Comparison of ENCODE assay signal across 35 cellular contexts in genomic region chr17:58262149-58262548, GRCh38. TPM values are rescaled to one million over a fixed set of nuclear protein-coding genes. Genes with fewer than 3 reads are reported as not detected.
"Had no signal": no experiment of that assay in that cellular context is flagged by ENCODE, and none has a peak within 500 bp of the region (broad histone marks: within the 10 kb centered on the region; RNA-seq: fewer than 3 reads in every experiment).

No MANE protein-coding gene starts in this region.

- H3K9me3 ChIP-seq: adrenal gland, body of pancreas, gastrocnemius medialis had no signal

- H3K27ac ChIP-seq: adrenal gland, body of pancreas, foreskin keratinocyte, gastrocnemius medialis, WERI-Rb-1 had no signal

- H3K4me3 Mint-ChIP-seq: activated B cell treated with CpG ODN at 0.5 μM for 24 hours; activated CD8-positive, alpha-beta T cell treated with anti-CD3 and anti-CD28 coated beads for 36 hours; activated naive CD4-positive, alpha-beta T cell treated with anti-CD3 and anti-CD28 coated beads for 36 hours; activated naive CD4-positive, alpha-beta T cell treated with anti-CD3 and anti-CD28 coated beads, Interleukin-2, amount 50 U/mL, for 24 hours; activated naive CD8-positive, alpha-beta T cell treated with anti-CD3 and anti-CD28 coated beads for 36 hours; activated naive CD8-positive, alpha-beta T cell treated with anti-CD3 and anti-CD28 coated beads, Interleukin-2, amount 50 U/mL, for 24 hours; activated T-helper 1 cell treated with anti-CD3 and anti-CD28 coated beads, Interleukin-12 subunit alpha, Interleukin-12 subunit beta, Interleukin-2, Interleukin-4 antibody, amounts not matched to agents 30 ng/mL and 10 ng/mL and 1 ng/mL, durations not matched to agents 14 hours and 24 hours and 36 hours; T-helper 17 cell; T-helper 2 cell treated with Interferon-gamma antibody and Interleukin-4, amounts not matched to agents 5 μg/mL and 100 μg/mL, for 36 hours had no signal

- H3K27me3 ChIP-seq: body of pancreas had no signal

- DNase-seq: activated B cell treated with CpG ODN at 0.5 μM for 24 hours; activated CD4-positive, alpha-beta T cell treated with anti-CD3 and anti-CD28 coated beads for 48 hours; activated CD4-positive, alpha-beta T cell treated with anti-CD3 and anti-CD28 coated beads, Interleukin-2, amount 50 U/mL, for 1 hour; activated CD4-positive, alpha-beta T cell treated with anti-CD3 and anti-CD28 coated beads, Interleukin-2, amount 50 U/mL, for 48 hours; activated CD8-positive, alpha-beta T cell treated with anti-CD3 and anti-CD28 coated beads for 36 hours; activated effector memory CD4-positive, alpha-beta T cell treated with anti-CD3 and anti-CD28 coated beads, Interleukin-2, amount 50 U/mL, for 16 hours; activated naive CD4-positive, alpha-beta T cell treated with anti-CD3 and anti-CD28 coated beads for 36 hours; activated naive CD8-positive, alpha-beta T cell treated with anti-CD3 and anti-CD28 coated beads for 36 hours; activated naive CD8-positive, alpha-beta T cell treated with anti-CD3 and anti-CD28 coated beads, Interleukin-2, amount 50 U/mL, for 24 hours; activated T-cell treated with anti-CD3 and anti-CD28 coated beads, Interleukin-2, amount 50 U/mL, for 48 hours; amygdala; aorta; body of pancreas; caudate nucleus; effector CD8-positive, alpha-beta T cell; foreskin keratinocyte; gastrocnemius medialis; glutamatergic neuron; T-helper 1 cell; T-helper 17 cell; T1000; WERI-Rb-1 had no signal

- H3K4me1 Mint-ChIP-seq: activated B cell treated with CpG ODN at 0.5 μM for 24 hours; activated naive CD4-positive, alpha-beta T cell treated with anti-CD3 and anti-CD28 coated beads, Interleukin-2, amount 50 U/mL, for 24 hours; activated naive CD8-positive, alpha-beta T cell treated with anti-CD3 and anti-CD28 coated beads for 36 hours; activated naive CD8-positive, alpha-beta T cell treated with anti-CD3 and anti-CD28 coated beads, Interleukin-2, amount 50 U/mL, for 24 hours; T-helper 17 cell had no signal

- H3K36me3 Mint-ChIP-seq: activated naive CD8-positive, alpha-beta T cell treated with anti-CD3 and anti-CD28 coated beads for 36 hours had no signal

- ATAC-seq: activated CD4-positive, CD25-positive, alpha-beta regulatory T cell treated with anti-CD3 and anti-CD28 coated beads, Interleukin-2, amount 50 U/mL, for 24 hours; activated CD8-positive, alpha-beta T cell treated with anti-CD3 and anti-CD28 coated beads for 36 hours; activated naive CD8-positive, alpha-beta T cell treated with anti-CD3 and anti-CD28 coated beads, Interleukin-2, amount 50 U/mL, for 24 hours; body of pancreas; esophagus mucosa; foreskin keratinocyte; gastrocnemius medialis; T-helper 17 cell had no signal

- H3K27ac Mint-ChIP-seq: activated B cell treated with CpG ODN at 0.5 μM for 24 hours; activated CD8-positive, alpha-beta T cell treated with anti-CD3 and anti-CD28 coated beads for 36 hours; activated naive CD4-positive, alpha-beta T cell treated with anti-CD3 and anti-CD28 coated beads for 36 hours; activated naive CD4-positive, alpha-beta T cell treated with anti-CD3 and anti-CD28 coated beads, Interleukin-2, amount 50 U/mL, for 24 hours; activated naive CD8-positive, alpha-beta T cell treated with anti-CD3 and anti-CD28 coated beads for 36 hours; activated naive CD8-positive, alpha-beta T cell treated with anti-CD3 and anti-CD28 coated beads, Interleukin-2, amount 50 U/mL, for 24 hours; activated T-helper 1 cell treated with anti-CD3 and anti-CD28 coated beads, Interleukin-12 subunit alpha, Interleukin-12 subunit beta, Interleukin-2, Interleukin-4 antibody, amounts not matched to agents 30 ng/mL and 10 ng/mL and 1 ng/mL, durations not matched to agents 14 hours and 24 hours and 36 hours; activated T-helper 2 cell treated with anti-CD3 and anti-CD28 coated beads, Interferon-gamma antibody, Interleukin-2, Interleukin-4, amounts not matched to agents 10 μg/mL and 5 μg/mL and 100 μg/mL, durations not matched to agents 14 hours and 24 hours and 36 hours; T-helper 17 cell; T-helper 2 cell treated with Interferon-gamma antibody and Interleukin-4, amounts not matched to agents 5 μg/mL and 100 μg/mL, for 36 hours had no signal

- FAIRE-seq: colon, endometrium had no signal

- H3K4me3 ChIP-seq: adrenal gland, body of pancreas, gastrocnemius medialis had no signal

- H3K36me3 ChIP-seq: adrenal gland, gastrocnemius medialis, WERI-Rb-1 had no signal

- H3K9me3 Mint-ChIP-seq: activated B cell treated with CpG ODN at 0.5 μM for 24 hours; activated CD8-positive, alpha-beta T cell treated with anti-CD3 and anti-CD28 coated beads for 36 hours; activated naive CD4-positive, alpha-beta T cell treated with anti-CD3 and anti-CD28 coated beads for 36 hours; activated naive CD4-positive, alpha-beta T cell treated with anti-CD3 and anti-CD28 coated beads, Interleukin-2, amount 50 U/mL, for 24 hours; activated naive CD8-positive, alpha-beta T cell treated with anti-CD3 and anti-CD28 coated beads for 36 hours; activated naive CD8-positive, alpha-beta T cell treated with anti-CD3 and anti-CD28 coated beads, Interleukin-2, amount 50 U/mL, for 24 hours; activated T-helper 1 cell treated with anti-CD3 and anti-CD28 coated beads, Interleukin-12 subunit alpha, Interleukin-12 subunit beta, Interleukin-2, Interleukin-4 antibody, amounts not matched to agents 30 ng/mL and 10 ng/mL and 1 ng/mL, durations not matched to agents 14 hours and 24 hours and 36 hours; activated T-helper 2 cell treated with anti-CD3 and anti-CD28 coated beads, Interferon-gamma antibody, Interleukin-2, Interleukin-4, amounts not matched to agents 10 μg/mL and 5 μg/mL and 100 μg/mL, durations not matched to agents 14 hours and 24 hours and 36 hours; T-helper 2 cell treated with Interferon-gamma antibody and Interleukin-4, amounts not matched to agents 5 μg/mL and 100 μg/mL, for 36 hours had no signal

- H3K4me1 ChIP-seq: adrenal gland, body of pancreas, foreskin keratinocyte, gastrocnemius medialis had no signal

RNA-seq across cellular contexts. Expression of gene MPO, which starts 18.6 kb away (rescaled TPM):
- total RNA-seq: activated B cell treated with CpG ODN at 0.5 μM for 24 hours; activated CD8-positive, alpha-beta memory T cell treated with anti-CD3 and anti-CD28 coated beads for 36 hours; activated CD8-positive, alpha-beta T cell treated with anti-CD3 and anti-CD28 coated beads for 36 hours; activated naive CD4-positive, alpha-beta T cell treated with anti-CD3 and anti-CD28 coated beads for 36 hours; activated naive CD8-positive, alpha-beta T cell treated with anti-CD3 and anti-CD28 coated beads for 36 hours; activated T-helper 1 cell treated with anti-CD3 and anti-CD28 coated beads, Interleukin-12 subunit alpha, Interleukin-12 subunit beta, Interleukin-2, Interleukin-4 antibody, amounts not matched to agents 30 ng/mL and 10 ng/mL and 1 ng/mL, durations not matched to agents 14 hours and 24 hours and 36 hours; activated T-helper 2 cell treated with anti-CD3 and anti-CD28 coated beads, Interferon-gamma antibody, Interleukin-2, Interleukin-4, amounts not matched to agents 10 μg/mL and 5 μg/mL and 100 μg/mL, durations not matched to agents 14 hours and 24 hours and 36 hours; body of pancreas; chondrocyte; dermis microvascular lymphatic vessel endothelial cell; epithelial cell of proximal tubule; esophagus mucosa; foreskin keratinocyte had no signal
- polyA plus RNA-seq: foreskin keratinocyte had no signal

RNA-seq across cellular contexts. Expression of gene LPO, which starts 23.8 kb away (rescaled TPM):
- total RNA-seq: activated B cell treated with CpG ODN at 0.5 μM for 24 hours; activated CD8-positive, alpha-beta memory T cell treated with anti-CD3 and anti-CD28 coated beads for 36 hours; activated CD8-positive, alpha-beta T cell treated with anti-CD3 and anti-CD28 coated beads for 36 hours; activated naive CD4-positive, alpha-beta T cell treated with anti-CD3 and anti-CD28 coated beads for 36 hours; activated naive CD8-positive, alpha-beta T cell treated with anti-CD3 and anti-CD28 coated beads for 36 hours; activated T-helper 1 cell treated with anti-CD3 and anti-CD28 coated beads, Interleukin-12 subunit alpha, Interleukin-12 subunit beta, Interleukin-2, Interleukin-4 antibody, amounts not matched to agents 30 ng/mL and 10 ng/mL and 1 ng/mL, durations not matched to agents 14 hours and 24 hours and 36 hours; activated T-helper 2 cell treated with anti-CD3 and anti-CD28 coated beads, Interferon-gamma antibody, Interleukin-2, Interleukin-4, amounts not matched to agents 10 μg/mL and 5 μg/mL and 100 μg/mL, durations not matched to agents 14 hours and 24 hours and 36 hours; adrenal gland; aorta; body of pancreas; chondrocyte; dermis microvascular lymphatic vessel endothelial cell; epithelial cell of proximal tubule; foreskin keratinocyte; gastrocnemius medialis had no signal
- polyA plus RNA-seq: aorta, foreskin keratinocyte had no signal
